10 cellular contexts compared by ENCODE assay signal in the genomic region with DNA sequence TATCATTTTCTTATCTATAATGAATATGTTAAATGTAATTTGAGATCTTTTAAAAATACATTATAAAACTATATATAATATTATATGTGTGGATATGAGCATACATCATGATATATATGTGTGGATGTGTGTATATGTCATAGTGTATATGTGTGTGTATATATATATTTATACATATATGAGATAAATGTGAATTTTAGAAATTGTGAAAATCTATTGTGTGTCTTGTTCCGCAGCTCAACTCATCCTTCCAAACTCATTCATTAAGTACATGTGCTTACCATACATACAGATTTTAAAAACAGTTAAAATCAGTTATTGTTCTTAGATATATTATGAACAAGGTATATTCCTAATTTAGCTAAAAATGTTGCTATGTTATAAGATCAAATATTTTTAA.
"Had no signal": no experiment of that assay in that cellular context is flagged by ENCODE, and none has a peak within 500 bp of the region (broad histone marks: within the 10 kb centered on the region; RNA-seq: fewer than 3 reads in every experiment).

No MANE protein-coding gene starts in this region.

- H3K9ac ChIP-seq: GM23248 had no signal

- H3K4me2 ChIP-seq: GM23338 had no signal

- H2AFZ ChIP-seq: GM23248, GM23338 had no signal

- FAIRE-seq: H1, H54 had no signal

- DNase-seq: GM23248, GOT3, H7, H9, HCEC 1CT, HFFc6 had no signal

- ATAC-seq: GM23338, HCT116 had no signal

- H3K27ac ChIP-seq: GM23248 had no signal

- H3K4me3 ChIP-seq: GM23248, GM23338 had no signal
